Comparison of ENCODE assay signal across 9 cellular contexts in the genomic region with DNA sequence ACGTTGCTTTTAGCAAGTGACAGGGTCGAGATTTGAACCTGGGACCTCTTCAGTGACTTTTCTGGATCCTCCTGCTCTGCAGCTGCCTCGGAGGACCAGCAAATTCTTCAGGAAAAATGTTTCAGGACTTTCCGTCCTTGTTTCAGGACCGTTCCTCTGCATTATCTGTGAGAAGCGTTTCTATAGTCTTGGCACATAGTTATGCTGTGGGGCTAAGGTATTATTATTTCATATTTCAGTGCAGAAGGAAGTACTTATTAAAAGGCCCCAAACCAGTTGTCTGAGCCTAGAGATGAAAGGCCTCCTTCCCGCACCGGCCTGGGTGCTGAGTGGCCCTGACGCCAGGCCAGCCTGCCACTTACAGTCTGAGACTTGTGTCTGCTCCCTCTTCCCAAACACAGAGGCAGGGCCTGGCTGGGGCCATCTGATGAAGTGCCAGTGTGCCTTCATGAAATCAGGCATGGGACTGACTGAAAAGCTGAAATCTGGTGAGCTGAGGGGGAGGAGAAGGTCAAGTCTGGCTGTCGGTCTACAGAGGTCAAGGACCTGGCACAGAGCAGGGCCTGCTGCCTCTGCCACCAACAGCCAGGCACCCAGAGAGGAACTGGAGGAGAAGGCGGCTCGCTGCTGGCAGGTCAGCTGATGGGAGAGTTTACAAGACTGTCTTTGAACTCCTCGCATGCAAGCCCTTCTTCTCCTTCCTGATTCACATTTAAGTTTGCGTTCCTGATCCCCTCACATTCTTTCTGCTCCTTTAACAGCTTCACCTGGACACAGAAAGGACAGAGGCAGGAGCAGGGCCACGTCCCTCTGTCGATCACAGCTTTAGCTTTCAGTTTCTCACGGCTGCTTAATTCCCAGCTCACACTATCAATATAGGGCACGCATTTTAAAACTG. TPM values are rescaled to one million over a fixed set of nuclear protein-coding genes. Genes with fewer than 3 reads are reported as not detected.
DNase-seq lines count a peak whose midpoint lies in the region; ATAC-seq and TF ChIP-seq lines count a peak whose summit lies in the region.
"Had no signal": no experiment of that assay in that cellular context is flagged by ENCODE, and none has a peak within 500 bp of the region (broad histone marks: within the 10 kb centered on the region; RNA-seq: fewer than 3 reads in every experiment).

No MANE protein-coding gene starts in this region.

- ATAC-seq in HG02870 (IDR thresholded peaks at IDR 0.05; ENCODE audit: unreplicated experiment) (peak; percentile 76), mucosa of descending colon (peak; percentile 78), upper lobe of right lung (peak; percentile 94)

- peak; percentile 59 for DNase-seq in SIG-M5 treated with dmso at 0.1 percent for 504 hours (lab: John Stamatoyannopoulos, UW; ENCODE audit: unreplicated experiment)
- no peak for DNase-seq in SIG-M5 (lab: John Stamatoyannopoulos, UW)
- peak in 1 of 2 experiments; percentile 61 for DNase-seq in SJSA1 (ENCODE audit: low read depth in 1 of 2, low spot score in 2 of 2)
- DNase-seq in coronary artery (ENCODE audit: low spot score) = no peak
- DNase-seq in mucosa of descending colon = peak; percentile 36 to 72 (median 42)
- DNase-seq in upper lobe of right lung = peak; percentile 89
- DNase-seq in DMS153 (lab: John Stamatoyannopoulos, UW) = no peak

- intact Hi-C loops in mucosa of descending colon (cut with DNase I, micrococcal nuclease) (no loop called here), upper lobe of right lung (cut with DNase I) (no loop called here)

- H3K4me3 ChIP-seq in SJSA1 = peak overlapping the region; percentile 25
- peak overlapping the region; percentile 60 for H3K4me3 ChIP-seq in coronary artery
- H3K4me3 ChIP-seq in mucosa of descending colon = no peak overlapping the region
- H3K4me3 ChIP-seq in upper lobe of right lung = peak overlapping the region; percentile 42
- H3K4me3 ChIP-seq: A549 had no signal

- TF ChIP-seq CTCF in coronary artery (IDR thresholded peaks at IDR 0.05) (no peak), mucosa of descending colon (IDR thresholded peaks at IDR 0.05) (no peak), upper lobe of right lung (IDR thresholded peaks at IDR 0.05) (no peak)

- H3K27me3 ChIP-seq in SJSA1 (replicated peaks) = no peaks in the 10 kb centered on the region
- H3K27me3 ChIP-seq in upper lobe of right lung = no peaks in the 10 kb centered on the region

- H3K36me3 ChIP-seq in SJSA1 (no peaks in the 10 kb centered on the region), mucosa of descending colon (ENCODE audit: low read depth) (no peaks in the 10 kb centered on the region), upper lobe of right lung (no peaks in the 10 kb centered on the region)

- H3K4me1 ChIP-seq in SJSA1 (replicated peaks) (peaks cover 11% of the 10 kb centered on the region), mucosa of descending colon (ENCODE audit: low read depth) (peaks cover 2% of the 10 kb centered on the region), upper lobe of right lung (peaks cover 22% of the 10 kb centered on the region)

- H3K9me3 ChIP-seq in SJSA1 (replicated peaks) (no peaks in the 10 kb centered on the region), mucosa of descending colon (no peaks in the 10 kb centered on the region), upper lobe of right lung (no peaks in the 10 kb centered on the region)
- H3K9me3 ChIP-seq: A549 had no signal

- H3K27ac ChIP-seq in SJSA1 (peak overlapping the region; percentile 16), coronary artery (peak overlapping the region; percentile 66 to 84), upper lobe of right lung (peak overlapping the region; percentile 90)
- H3K27ac ChIP-seq: A549 had no signal

RNA-seq across cellular contexts. Expression of gene QKI, which starts 8.9 kb away (rescaled TPM):
- total RNA-seq in SJSA1 (2014; rRNA removed; shearing (Covaris generic)) = 176 and 194 TPM in 2 replicates
- total RNA-seq in mucosa of descending colon (100 to 1,000 TPM in 1 of 3 donors, 10 to 100 TPM in 2; 11.3 to 129 (median 35.8) TPM), upper lobe of right lung (234 TPM)

Comparison
In these comparisons a context has a peak if more than half of its experiments do, and no peak if none do; other contexts are left out.
1. DNase-seq: peak in SIG-M5 treated with dmso at 0.1 percent for 504 hours (single experiment), mucosa of descending colon (3 of 3) and upper lobe of right lung (single experiment); none in SIG-M5 (single experiment), coronary artery (single experiment) and DMS153 (single experiment).
2. H3K27ac ChIP-seq: peak in every context shown above with its lines; median percentile 90 in upper lobe of right lung; 75 in coronary artery; 16 in SJSA1.
3. Peak in every context shown above with its lines, with median percentiles within 50 percentile points of each other: ATAC-seq.